In the genomic region with DNA sequence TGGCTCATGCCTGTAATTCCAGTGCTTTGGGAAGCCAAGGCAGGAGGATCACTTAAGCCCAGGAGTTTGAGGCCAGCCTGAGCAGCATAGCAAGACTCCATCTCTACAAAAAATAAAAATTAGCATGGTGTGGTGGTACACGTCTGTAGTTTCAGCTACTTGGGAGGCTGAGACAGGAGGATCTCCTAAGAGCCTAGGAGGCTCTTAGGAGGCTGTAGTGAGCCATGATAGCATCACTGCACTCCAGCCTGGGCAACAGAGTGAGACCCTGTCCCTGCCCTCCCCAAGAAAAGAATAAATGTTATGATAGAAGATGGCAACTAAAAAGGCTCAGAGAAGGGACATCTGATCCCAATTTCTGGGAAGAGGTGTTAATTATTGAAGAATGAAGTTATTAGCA, we compare ENCODE assay signal across 20 cellular contexts. TPM values are rescaled to one million over a fixed set of nuclear protein-coding genes. Genes with fewer than 3 reads are reported as not detected.
DNase-seq lines count a peak whose midpoint lies in the region; ATAC-seq, FAIRE-seq and TF ChIP-seq lines count a peak whose summit lies in the region.
"Had no signal": no experiment of that assay in that cellular context is flagged by ENCODE, and none has a peak within 500 bp of the region (broad histone marks: within the 10 kb centered on the region; RNA-seq: fewer than 3 reads in every experiment).

No MANE protein-coding gene starts in this region.

- TF ChIP-seq POLR2A in K562 (conservative IDR thresholded peaks at IDR 0.05): no peak

- peaks cover 33% of the 10 kb centered on the region for H3K79me2 ChIP-seq in K562 (ENCODE audit: control insufficient read depth, insufficient read depth, low read length)

- no TSS peak for BruUV-seq in K562 (replicated peaks; lab: Mats Ljungman, UMichigan)

- no peaks in the 10 kb centered on the region for H3K27me3 ChIP-seq in CD4-positive, alpha-beta memory T cell (ENCODE audit: insufficient read depth, low read length)
- no peaks in the 10 kb centered on the region for H3K27me3 ChIP-seq in K562 (ENCODE audit: control insufficient read depth in 2 of 2, insufficient read depth in 2 of 2, low read length in 2 of 2)

- H3K27me3 Mint-ChIP-seq in activated T-cell treated with anti-CD3 and anti-CD28 coated beads, Interleukin-2, amount 50 U/mL, for 24 hours: no peaks in the 10 kb centered on the region
- H3K27me3 Mint-ChIP-seq in CD4-positive, alpha-beta memory T cell: no peaks in the 10 kb centered on the region
- H3K27me3 Mint-ChIP-seq in nephron (ENCODE audit: low read depth): peaks cover 3% of the 10 kb centered on the region
- no peaks in the 10 kb centered on the region for H3K27me3 Mint-ChIP-seq in mesothelial cell of epicardium (ENCODE audit: low read depth)

- intact Hi-C loops in CD4-positive, alpha-beta memory T cell (cut with micrococcal nuclease): loop anchor here (10.0 kb wide), 2 partner anchors 452 to 652 kb away; a partner anchor contains a TSS
- intact Hi-C loops in K562 (cut with micrococcal nuclease): loop anchor here (10.0 kb wide), 1 partner anchor 362 kb away; a partner anchor contains a TSS

- 50% methylated on average over 1 of the region's 1 CpG for WGBS in K562 (ENCODE audit: insufficient coverage, low coverage, missing lambda C conversion rate)

- POLR2A ChIA-PET in CD4-positive, alpha-beta memory T cell (lab: Charles Lee; ENCODE audit: partially characterized antibody): no interaction called here
- POLR2A ChIA-PET in K562 (lab: Yijun Ruan, JAX): no interaction called here

- no peak overlapping the region for H3K4me3 Mint-ChIP-seq in activated T-cell treated with anti-CD3 and anti-CD28 coated beads, Interleukin-2, amount 50 U/mL, for 24 hours
- no peak overlapping the region for H3K4me3 Mint-ChIP-seq in CD4-positive, alpha-beta memory T cell
- peak overlapping the region in 2 of 3 experiments; percentile 2 to 46 for H3K4me3 Mint-ChIP-seq in nephron
- no peak overlapping the region for H3K4me3 Mint-ChIP-seq in mesothelial cell of epicardium

- no peak overlapping the region; a peak in 1 of 4 replicates for H3K9ac ChIP-seq in K562 (ENCODE audit: insufficient read depth in 1 of 2, low read depth in 2 of 2, low read length in 2 of 2)
- H3K9ac ChIP-seq: SK-N-SH had no signal

- no peak overlapping the region for H3K27ac ChIP-seq in CD4-positive, alpha-beta memory T cell (ENCODE audit: low read depth, low read length)
- H3K27ac ChIP-seq in K562 (ENCODE audit: extremely low read depth, low read depth, low read length): peak overlapping the region; percentile 39; the same call in 2 of the 3 replicates

- no peak for DNase-seq in activated T-cell treated with anti-CD3 and anti-CD28 coated beads, Interleukin-2, amount 50 U/mL, for 24 hours
- no peak for DNase-seq in activated T-cell treated with anti-CD3 and anti-CD28 coated beads, Interleukin-2, amount 50 U/mL, for 1 hour
- DNase-seq in CD4-positive, alpha-beta memory T cell: no peak
- DNase-seq in K562 (ENCODE audit: extremely low read depth in 1 of 4, low spot score in 3 of 4): no peak
- no peak for DNase-seq in GM19239 (ENCODE audit: insufficient read length, low spot score)
- DNase-seq in mesothelial cell of epicardium (ENCODE audit: low spot score in 2 of 2, unreplicated experiment in 2 of 2): no peak
- DNase-seq in SW 1271 (lab: John Stamatoyannopoulos, UW): no peak
- DNase-seq: DMS53; KBM-7; MV-4-11; NCI-H1105 treated with DMSO at 0.1 percent for 48 hours; NCI-H2029; NCI-H446; NCI-H526; NCI-H82; NK-92 treated with Interleukin-12 subunit alpha and Interleukin-12 subunit beta, amount 100 ng/mL, for 24 hours; PC-3; SK-N-SH had no signal

- H3K4me1 ChIP-seq in CD4-positive, alpha-beta memory T cell (ENCODE audit: insufficient read depth, low read length): peaks cover 32% of the 10 kb centered on the region
- H3K4me1 ChIP-seq in K562 (replicated peaks in 1 of 2; ENCODE audit: control insufficient read depth in 2 of 2, insufficient read depth in 2 of 2, low read length in 2 of 2): peaks cover 29% of the 10 kb centered on the region in 2 experiments; a peak in 4 of 5 replicates

- no peak for ATAC-seq in K562
- ATAC-seq: PC-3 had no signal

- H3K36me3 ChIP-seq in CD4-positive, alpha-beta memory T cell (ENCODE audit: insufficient read depth, low read length): no peaks in the 10 kb centered on the region
- no peaks in the 10 kb centered on the region; the same call in 2 of the 3 replicates for H3K36me3 ChIP-seq in K562 (ENCODE audit: control insufficient read depth, insufficient read depth, low read length)

- H3K9me3 ChIP-seq in CD4-positive, alpha-beta memory T cell (ENCODE audit: control insufficient read depth in 1 of 2, low read length in 2 of 2): no peaks in the 10 kb centered on the region
- H3K9me3 ChIP-seq in K562 (replicated peaks; ENCODE audit: control insufficient read depth, insufficient read depth, low read depth, low read length): 0 out of 2 replicates have a peak, but pooled peaks cover 2% of the 10 kb centered on the region
- H3K9me3 ChIP-seq: SK-N-SH had no signal

- H3K9me1 ChIP-seq in K562 (ENCODE audit: control insufficient read depth, insufficient read depth, low read length): no peaks in the 10 kb centered on the region

- in situ Hi-C loops in K562 (cut with MboI): no loop called here

- no peak for TF ChIP-seq EP300 in K562 (IDR thresholded peaks at IDR 0.05; ENCODE audit: low read length)

- no peaks in the 10 kb centered on the region for H4K20me1 ChIP-seq in K562 (replicated peaks; ENCODE audit: control insufficient read depth, insufficient read depth, low read length)

- H3K27ac Mint-ChIP-seq in activated T-cell treated with anti-CD3 and anti-CD28 coated beads, Interleukin-2, amount 50 U/mL, for 24 hours: peak overlapping the region; percentile 35
- H3K27ac Mint-ChIP-seq in CD4-positive, alpha-beta memory T cell: peak overlapping the region; percentile 13 to 74 (median 58)
- H3K27ac Mint-ChIP-seq in nephron (no peak overlapping the region), mesothelial cell of epicardium (no peak overlapping the region)

- CTCF ChIA-PET in CD4-positive, alpha-beta memory T cell (lab: Charles Lee; ENCODE audit: partially characterized antibody): no interaction called here
- CTCF ChIA-PET in K562 (lab: Yijun Ruan, JAX; ENCODE audit: low intra/inter-chr PET ratio): no interaction called here

- peak overlapping the region; percentile 22 for H2AFZ ChIP-seq in K562 (ENCODE audit: low read depth, low read length)

- no peak for TF ChIP-seq RAD21 in K562 (CRISPR knock-in tag; conservative IDR thresholded peaks at IDR 0.05 in 1 of 2, IDR thresholded peaks at IDR 0.05 in 1 of 2)

- peaks cover 18% of the 10 kb centered on the region for H3K36me3 Mint-ChIP-seq in activated T-cell treated with anti-CD3 and anti-CD28 coated beads, Interleukin-2, amount 50 U/mL, for 24 hours (ENCODE audit: low read depth)
- H3K36me3 Mint-ChIP-seq in CD4-positive, alpha-beta memory T cell: peaks cover 0 to 12% of the 10 kb centered on the region in 2 donors
- H3K36me3 Mint-ChIP-seq in nephron (ENCODE audit: low read depth): no peaks in the 10 kb centered on the region
- H3K36me3 Mint-ChIP-seq in mesothelial cell of epicardium: no peaks in the 10 kb centered on the region

- H3K9me3 Mint-ChIP-seq in activated T-cell treated with anti-CD3 and anti-CD28 coated beads, Interleukin-2, amount 50 U/mL, for 24 hours: no peaks in the 10 kb centered on the region
- no peaks in the 10 kb centered on the region for H3K9me3 Mint-ChIP-seq in CD4-positive, alpha-beta memory T cell
- H3K9me3 Mint-ChIP-seq in nephron: no peaks in the 10 kb centered on the region
- no peaks in the 10 kb centered on the region for H3K9me3 Mint-ChIP-seq in mesothelial cell of epicardium

- H3K4me3 ChIP-seq in CD4-positive, alpha-beta memory T cell (ENCODE audit: low read length in 2 of 2): no peak overlapping the region
- H3K4me3 ChIP-seq in K562: no peak overlapping the region

- TF ChIP-seq CTCF in K562 (IDR thresholded peaks at IDR 0.05 in 2 of 3, conservative IDR thresholded peaks at IDR 0.05 in 1 of 3; ENCODE audit: insufficient read depth in 2 of 3, low read depth in 1 of 3, low read length in 3 of 3) (no peak), nephron (IDR thresholded peaks at IDR 0.05; ENCODE audit: unreplicated experiment in 3 of 3) (no peak), mesothelial cell of epicardium (IDR thresholded peaks at IDR 0.05; ENCODE audit: unreplicated experiment) (no peak)

- FAIRE-seq in K562 (lab: Jason Lieb, UNC) (no peak), GM19239 (lab: Jason Lieb, UNC) (no peak)
- FAIRE-seq: GM18507 had no signal

- no peak overlapping the region; the same call in 1 of the 2 replicates for H3K4me2 ChIP-seq in K562 (ENCODE audit: insufficient read depth, low read length)
- H3K4me2 ChIP-seq: SK-N-SH had no signal

- H3K4me1 Mint-ChIP-seq in activated T-cell treated with anti-CD3 and anti-CD28 coated beads, Interleukin-2, amount 50 U/mL, for 24 hours (ENCODE audit: low read depth): peaks cover 33% of the 10 kb centered on the region
- H3K4me1 Mint-ChIP-seq in CD4-positive, alpha-beta memory T cell: peaks cover 29 to 66% (median 38%) of the 10 kb centered on the region in 4 donors
- peaks cover 28% of the 10 kb centered on the region for H3K4me1 Mint-ChIP-seq in nephron
- peaks cover 23% of the 10 kb centered on the region for H3K4me1 Mint-ChIP-seq in mesothelial cell of epicardium

RNA-seq across cellular contexts. Expression of a gene that starts 3.2 kb away (rescaled TPM):
- total RNA-seq in CD4-positive, alpha-beta memory T cell: under 1 TPM; 0.35 to 0.44 TPM
- 1 to 10 TPM in 1 of 2 donors, under 1 TPM in 1; 0.50 to 1.4 TPM for polyA plus RNA-seq in CD4-positive, alpha-beta memory T cell
- total RNA-seq in K562 (2011; cell fraction: chromatin; rRNA removed; ENCODE audit: low replicate concordance): 3.2 and 5.0 TPM in 2 replicates
- total RNA-seq in K562 (2011; cell fraction: nucleolus; rRNA removed): 2.4 and 3.5 TPM in 2 replicates
- total RNA-seq in K562 (2011; cell fraction: nucleoplasm; rRNA removed): 4.5 and 6.0 TPM in 2 replicates
- total RNA-seq in K562 (2014; rRNA removed) (0.91 and 3.3 TPM in 2 replicates), K562 (2014; rRNA removed; fragmentation: Illumina TruSeq; extraction: Trizol) (3.1 and 4.2 TPM in 2 replicates), K562 (2015; rRNA removed; fragmentation: Illumina TruSeq; extraction: Trizol) (4.5 and 4.7 TPM in 2 replicates), K562 (2021) (4.9 and 5.7 TPM in 2 replicates), mesothelial cell of epicardium (15.4 to 17.2 TPM (median 16.6 TPM) in 3 replicates)
- polyA plus RNA-seq in K562 (2011; rRNA removed) (1.1 and 2.7 TPM in 2 replicates), K562 (2014; fragmentation: Illumina TruSeq; extraction: Trizol) (6.2 and 8.6 TPM in 2 replicates), K562 (2014; fragmentation: Nextera tagmentation; extraction: Ambion mirVana) (1 to 10 TPM in 1 of 2 experiments, under 1 TPM in 1; 0.76 to 1.4 TPM), K562 (2014; rRNA removed) (3.4 and 3.9 TPM in 2 replicates)
- 1.6 and 2.4 TPM in 2 replicates for polyA plus RNA-seq in K562 (2011; cell fraction: cytosol; rRNA removed)
- polyA plus RNA-seq in K562 (2011; cell fraction: nucleus; rRNA removed): 0.56 and 0.57 TPM in 2 replicates
- polyA plus RNA-seq in K562 (2012): 4.5 and 9.5 TPM in 2 replicates
- 1.8 and 2.4 TPM in 2 replicates for polyA minus RNA-seq in K562 (2011; rRNA and poly(A)+ RNA removed)
- polyA minus RNA-seq in K562 (2011; cell fraction: cytosol; rRNA and poly(A)+ RNA removed): 1.2 and 2.1 TPM in 2 replicates
- 0.22 and 0.27 TPM in 2 replicates for polyA minus RNA-seq in K562 (2011; cell fraction: nucleus; rRNA and poly(A)+ RNA removed)

RNA-seq across cellular contexts. Expression of a gene that starts 3.6 kb away (rescaled TPM):
- total RNA-seq in CD4-positive, alpha-beta memory T cell: 10 to 100 TPM; 21.3 to 26.8 TPM
- 10 to 100 TPM; 27.5 to 28.1 TPM for polyA plus RNA-seq in CD4-positive, alpha-beta memory T cell
- 20.7 and 32.7 TPM in 2 replicates for total RNA-seq in K562 (2011; cell fraction: chromatin; rRNA removed; ENCODE audit: low replicate concordance)
- total RNA-seq in K562 (2011; cell fraction: nucleolus; rRNA removed): 8.8 and 10.3 TPM in 2 replicates
- total RNA-seq in K562 (2011; cell fraction: nucleoplasm; rRNA removed): 15.6 and 19.1 TPM in 2 replicates
- total RNA-seq in K562 (2014; rRNA removed) (5.4 and 8.5 TPM in 2 replicates), K562 (2014; rRNA removed; fragmentation: Illumina TruSeq; extraction: Trizol) (4.1 and 4.3 TPM in 2 replicates), K562 (2015; rRNA removed; fragmentation: Illumina TruSeq; extraction: Trizol) (2.4 and 2.6 TPM in 2 replicates), K562 (2021) (12.4 TPM in 2 replicates), mesothelial cell of epicardium (11.0 to 13.4 TPM (median 13.3 TPM) in 3 replicates)
- polyA plus RNA-seq in K562 (2011; rRNA removed) (6.6 and 7.4 TPM in 2 replicates), K562 (2014; fragmentation: Illumina TruSeq; extraction: Trizol) (9.2 and 10.0 TPM in 2 replicates), K562 (2014; fragmentation: Nextera tagmentation; extraction: Ambion mirVana) (under 1 TPM; 0.31 to 0.77 TPM), K562 (2014; rRNA removed) (8.9 and 11.1 TPM in 2 replicates)
- 5.9 and 8.6 TPM in 2 replicates for polyA plus RNA-seq in K562 (2011; cell fraction: cytosol; rRNA removed)
- 7.1 and 10.6 TPM in 2 replicates for polyA plus RNA-seq in K562 (2011; cell fraction: nucleus; rRNA removed)
- 5.3 and 7.3 TPM in 2 replicates for polyA plus RNA-seq in K562 (2012)
- polyA minus RNA-seq in K562 (2011; rRNA and poly(A)+ RNA removed): 9.9 and 10.6 TPM in 2 replicates
- 11.0 and 11.2 TPM in 2 replicates for polyA minus RNA-seq in K562 (2011; cell fraction: cytosol; rRNA and poly(A)+ RNA removed)
- 7.1 and 12.2 TPM in 2 replicates for polyA minus RNA-seq in K562 (2011; cell fraction: nucleus; rRNA and poly(A)+ RNA removed)

Comparison
In these comparisons a context has a peak if more than half of its experiments do, and no peak if none do; other contexts are left out.
1. H3K27ac Mint-ChIP-seq: peak in activated T-cell treated with anti-CD3 and anti-CD28 coated beads, Interleukin-2, amount 50 U/mL, for 24 hours (single experiment) and CD4-positive, alpha-beta memory T cell (7 of 7); none in nephron (0 of 3) and mesothelial cell of epicardium (single experiment).
2. H3K4me3 Mint-ChIP-seq: peak in nephron (2 of 3); none in activated T-cell treated with anti-CD3 and anti-CD28 coated beads, Interleukin-2, amount 50 U/mL, for 24 hours (single experiment), CD4-positive, alpha-beta memory T cell (0 of 8) and mesothelial cell of epicardium (single experiment).